13 cellular contexts compared by ENCODE assay signal in the genomic region with DNA sequence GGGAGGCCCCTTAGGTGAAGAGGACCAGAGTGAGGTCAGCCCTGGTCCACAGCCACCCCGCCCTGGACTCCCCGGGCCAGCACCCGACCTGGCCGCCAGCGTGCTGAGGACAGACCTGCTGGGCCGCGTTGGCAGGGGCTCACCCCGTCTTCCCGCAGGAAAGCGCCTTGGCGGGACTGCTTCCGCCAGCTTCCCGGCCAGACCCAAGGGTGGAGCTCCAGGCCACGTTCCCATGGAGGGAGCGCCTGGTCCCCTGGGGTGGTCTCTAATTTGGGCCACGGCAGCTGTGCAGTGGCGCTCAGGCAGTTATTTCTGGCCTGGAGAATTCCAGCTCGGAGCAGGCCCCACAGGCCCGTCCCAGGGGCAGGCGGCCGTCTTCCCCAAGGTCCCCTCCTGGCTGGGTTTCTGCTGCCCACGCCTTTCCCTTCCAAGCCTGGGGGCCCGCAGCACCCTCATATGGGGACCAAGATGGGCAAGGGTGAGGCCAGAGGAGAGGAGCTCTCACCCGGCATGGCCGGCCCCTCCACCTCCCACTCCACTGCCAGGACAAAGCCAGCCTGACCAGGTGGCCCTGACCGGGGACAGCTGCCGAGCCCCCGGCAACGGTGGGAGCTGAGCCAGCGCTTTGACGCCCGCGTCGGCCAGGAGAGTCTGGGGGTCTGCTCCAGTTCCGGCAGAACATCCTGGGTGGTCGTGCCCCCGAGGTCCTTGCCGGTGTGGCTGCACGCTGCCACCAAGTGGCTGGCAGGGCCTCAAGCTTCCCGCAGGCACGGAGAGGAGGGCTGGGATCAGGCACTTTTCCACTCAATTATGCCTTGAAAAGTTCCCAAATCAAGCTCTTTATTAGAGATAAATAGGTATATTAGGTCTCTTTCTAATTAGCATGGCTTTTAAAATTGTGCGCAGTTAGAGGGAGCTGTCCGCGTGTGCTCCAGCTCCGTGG. TPM values are rescaled to one million over a fixed set of nuclear protein-coding genes. Genes with fewer than 3 reads are reported as not detected.
DNase-seq lines count a peak whose midpoint lies in the region; ATAC-seq and TF ChIP-seq lines count a peak whose summit lies in the region.
"Had no signal": no experiment of that assay in that cellular context is flagged by ENCODE, and none has a peak within 500 bp of the region (broad histone marks: within the 10 kb centered on the region; RNA-seq: fewer than 3 reads in every experiment).

No MANE protein-coding gene starts in this region.

- TF ChIP-seq CTCF in esophagus muscularis mucosa (IDR thresholded peaks at IDR 0.05) = peak in 2 of 3 experiments; percentile 25 to 26

- peak overlapping the region; percentile 84 for H2BK12ac ChIP-seq in neuronal stem cell (ENCODE audit: low read length)

- no peak overlapping the region for H2AFZ ChIP-seq in neuronal stem cell (ENCODE audit: low read length)
- H2AFZ ChIP-seq: PC-9 had no signal

- peak overlapping the region in 2 of 4 donors; percentile 31 to 32 for H3K4me3 ChIP-seq in esophagus muscularis mucosa
- no peak overlapping the region for H3K4me3 ChIP-seq in neuronal stem cell (ENCODE audit: low read length in 2 of 2)
- H3K4me3 ChIP-seq: mucosa of descending colon, PC-9 had no signal

- no peak for TF ChIP-seq POLR2A in esophagus muscularis mucosa (IDR thresholded peaks at IDR 0.05; ENCODE audit: low read depth)

- no peak overlapping the region for H3K4ac ChIP-seq in neuronal stem cell (ENCODE audit: low read length)

- intact Hi-C loops in Right ventricle myocardium inferior (cut with DNase I) (loop anchor here (2.0 kb wide), 1 partner anchor 24 kb away; no protein-coding TSS in a partner anchor), cardiac septum (cut with DNase I) (no loop called here), esophagus muscularis mucosa (cut with DNase I) (no loop called here)

- H3K9ac ChIP-seq in neuronal stem cell (ENCODE audit: low read depth, low read length, poor library complexity) = peak overlapping the region; percentile 21

- peak; percentile 38 for ATAC-seq in Right ventricle myocardium inferior
- ATAC-seq in HG03565 (IDR thresholded peaks at IDR 0.05; ENCODE audit: unreplicated experiment) = no peak
- ATAC-seq in GM18511 (IDR thresholded peaks at IDR 0.05; ENCODE audit: unreplicated experiment) = no peak
- no peak for ATAC-seq in HG02678 (IDR thresholded peaks at IDR 0.05; ENCODE audit: unreplicated experiment)
- no peak for ATAC-seq in HG03571 (IDR thresholded peaks at IDR 0.05; ENCODE audit: unreplicated experiment)

- peak overlapping the region; percentile 11 for H3K4me2 ChIP-seq in neuronal stem cell (ENCODE audit: insufficient read depth, low read length, poor library complexity, severe bottlenecking)

- no peak overlapping the region for H2BK15ac ChIP-seq in neuronal stem cell (ENCODE audit: low read length)

- 28% methylated on average over 23 of the region's 45 CpGs for WGBS in esophagus muscularis mucosa
- no CpG with 5 or more reads among the region's 45 CpGs for WGBS in neuronal stem cell (ENCODE audit: extremely low coverage in 2 of 2, insufficient read length in 2 of 2, insufficient replicate concordance in 1 of 2), 2 donors

- DNase-seq in Right ventricle myocardium inferior (ENCODE audit: missing footprints) (no peak), cardiac septum (ENCODE audit: low spot score) (no peak), esophagus muscularis mucosa (ENCODE audit: extremely low spot score) (no peak), neuronal stem cell (ENCODE audit: low spot score) (no peak)
- DNase-seq: cerebellar nuclear complex, GF-D8, mucosa of descending colon, NCI-H1436, PC-9 had no signal

- H2BK5ac ChIP-seq in neuronal stem cell (ENCODE audit: low read length) = peak overlapping the region; percentile 90

- H3K9me3 ChIP-seq in esophagus muscularis mucosa (no peaks in the 10 kb centered on the region), neuronal stem cell (replicated peaks in 1 of 2; ENCODE audit: control insufficient read depth in 2 of 2, insufficient read depth in 1 of 2, low read depth in 1 of 2, low read length in 2 of 2) (no peaks in the 10 kb centered on the region)
- H3K9me3 ChIP-seq: mucosa of descending colon had no signal

- no peak overlapping the region for H4K91ac ChIP-seq in neuronal stem cell (ENCODE audit: low read depth, low read length, poor library complexity)

- H3K14ac ChIP-seq in neuronal stem cell (ENCODE audit: low read length) = no peak overlapping the region

- no peak overlapping the region for H2BK120ac ChIP-seq in neuronal stem cell (ENCODE audit: low read depth, low read length)

- peak overlapping the region; percentile 76 for H3K18ac ChIP-seq in neuronal stem cell (ENCODE audit: low read length)

- H3K36me3 ChIP-seq in esophagus muscularis mucosa = peaks cover 0 to 7% (median 2%) of the 10 kb centered on the region in 4 donors
- peaks cover 0 to 5% of the 10 kb centered on the region in 2 donors for H3K36me3 ChIP-seq in neuronal stem cell (replicated peaks in 1 of 2; ENCODE audit: control insufficient read depth in 2 of 2, insufficient read depth in 2 of 2, low read length in 2 of 2)

- H2AK5ac ChIP-seq in neuronal stem cell (ENCODE audit: low read depth, low read length) = peak overlapping the region; percentile 46

- H4K8ac ChIP-seq in neuronal stem cell (ENCODE audit: low read depth, low read length) = peak overlapping the region; percentile 19

- H3K27ac ChIP-seq in esophagus muscularis mucosa (replicated peaks in 1 of 4) = peak overlapping the region; percentile 92 to 98 (median 94)
- peak overlapping the region; percentile 71 for H3K27ac ChIP-seq in neuronal stem cell (replicated peaks; ENCODE audit: low read length)
- H3K27ac ChIP-seq: PC-9 had no signal

- H3K79me1 ChIP-seq in neuronal stem cell (ENCODE audit: low read depth, low read length) = peaks cover 28% of the 10 kb centered on the region

- no peak overlapping the region for H3K23ac ChIP-seq in neuronal stem cell (ENCODE audit: low read depth, low read length, poor library complexity)

- peaks cover 28 to 93% (median 91%) of the 10 kb centered on the region in 4 donors for H3K4me1 ChIP-seq in esophagus muscularis mucosa
- H3K4me1 ChIP-seq in neuronal stem cell (ENCODE audit: control insufficient read depth in 2 of 2, insufficient read depth in 1 of 2, low read depth in 1 of 2, low read length in 2 of 2) = peaks cover 17 to 20% of the 10 kb centered on the region in 2 donors

- H3K27me3 ChIP-seq in esophagus muscularis mucosa (no peaks in the 10 kb centered on the region), neuronal stem cell (ENCODE audit: control insufficient read depth in 3 of 3, insufficient read depth in 3 of 3, low read depth in 1 of 3, low read length in 3 of 3) (no peaks in the 10 kb centered on the region)

- TF ChIP-seq EP300 in esophagus muscularis mucosa (IDR thresholded peaks at IDR 0.05) = no peak

RNA-seq across cellular contexts. Expression of gene CACNA1H, which starts 28.1 kb away (rescaled TPM):
- total RNA-seq in Right ventricle myocardium inferior = 6.0 TPM
- total RNA-seq in cardiac septum = 4.7 TPM
- 100 to 1,000 TPM; 225 to 361 (median 259) TPM for total RNA-seq in esophagus muscularis mucosa
- 21.5 TPM for polyA plus RNA-seq in neuronal stem cell (2013, experiment 1 of 2)
- polyA plus RNA-seq in neuronal stem cell (2013, experiment 2 of 2) = 21.7 TPM
- total RNA-seq: PC-9 had no signal

RNA-seq across cellular contexts. Expression of gene TPSG1, which starts 44.0 kb away (rescaled TPM):
- 0.30 TPM for total RNA-seq in Right ventricle myocardium inferior
- total RNA-seq in cardiac septum = not detected
- total RNA-seq in esophagus muscularis mucosa = 1 to 10 TPM in 2 of 4 donors, under 1 TPM in 2; 0.39 to 2.9 (median 1.00) TPM
- not detected for polyA plus RNA-seq in neuronal stem cell (2013, experiment 1 of 2)
- polyA plus RNA-seq in neuronal stem cell (2013, experiment 2 of 2) = not detected
- total RNA-seq: PC-9 had no signal

RNA-seq across cellular contexts. Expression of gene TPSB2, which starts 48.9 kb away (rescaled TPM):
- total RNA-seq in Right ventricle myocardium inferior (10.0 TPM), cardiac septum (5.5 TPM), esophagus muscularis mucosa (100 to 1,000 TPM in 2 of 4 donors, 10 to 100 TPM in 1, 1 to 10 TPM in 1; 7.5 to 304 (median 199) TPM)
- polyA plus RNA-seq in neuronal stem cell (2013, experiment 1 of 2) = not detected
- not detected for polyA plus RNA-seq in neuronal stem cell (2013, experiment 2 of 2)
- total RNA-seq: PC-9 had no signal

RNA-seq across cellular contexts. Expression of gene TPSAB1, which starts 59.5 kb away (rescaled TPM):
- total RNA-seq in Right ventricle myocardium inferior (9.4 TPM), cardiac septum (4.1 TPM), esophagus muscularis mucosa (100 to 1,000 TPM in 3 of 4 donors, 10 to 100 TPM in 1; 15.6 to 237 (median 126) TPM)
- not detected for polyA plus RNA-seq in neuronal stem cell (2013, experiment 1 of 2)
- not detected for polyA plus RNA-seq in neuronal stem cell (2013, experiment 2 of 2)
- total RNA-seq: PC-9 had no signal

Comparison
In these comparisons a context has a peak if more than half of its experiments do, and no peak if none do; other contexts are left out.
1. RNA of gene CACNA1H, which starts 28.1 kb away (total RNA-seq): 225 to 361 TPM in esophagus muscularis mucosa; 6.0 TPM in Right ventricle myocardium inferior (single experiment) and 4.7 TPM in cardiac septum (single experiment); every median in the first group is over 10 times any median in the second.